1 cellular context compared by ENCODE assay signal in the genomic region with DNA sequence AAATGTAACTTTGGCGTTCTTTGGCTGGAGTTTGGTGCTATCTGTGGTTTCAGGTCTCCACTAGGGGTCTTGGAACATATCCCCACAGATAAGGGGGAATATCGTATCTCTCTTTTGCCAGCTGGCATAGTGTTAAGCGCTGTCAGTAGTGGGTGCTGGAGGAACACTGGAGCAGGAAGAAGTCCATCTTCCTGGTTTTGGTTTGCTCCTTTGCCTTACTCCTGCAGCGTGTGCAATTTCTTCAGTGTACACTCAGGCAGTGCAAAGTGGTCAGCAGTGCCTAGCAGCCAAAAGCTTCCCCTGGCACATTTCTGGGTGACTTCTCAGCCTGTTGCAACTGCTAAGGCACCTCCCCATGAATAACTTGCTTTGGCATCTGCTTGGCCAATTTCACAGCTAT.
TF ChIP-seq lines count a peak whose summit lies in the region.

No MANE protein-coding gene starts in this region.

TF ChIP-seq in HepG2, 621 proteins besides CTCF, POLR2A, EP300 and RAD21:
- peak; percentile 8; the same call in 1 of the 2 replicates for TF ChIP-seq STAG1 (CRISPR knock-in tag; IDR thresholded peaks at IDR 0.05)
- no peak for TF ChIP-seq AGO2 (optimal IDR thresholded peaks at IDR 0.05; ENCODE audit: low read depth, low read length)
- no peak for TF ChIP-seq CREM (IDR thresholded peaks at IDR 0.05)
- TF ChIP-seq CREM (CRISPR knock-in tag; IDR thresholded peaks at IDR 0.05) = no peak
- no peak for TF ChIP-seq RCOR2 (CRISPR knock-in tag; IDR thresholded peaks at IDR 0.05)
- TF ChIP-seq, protein P1, sequence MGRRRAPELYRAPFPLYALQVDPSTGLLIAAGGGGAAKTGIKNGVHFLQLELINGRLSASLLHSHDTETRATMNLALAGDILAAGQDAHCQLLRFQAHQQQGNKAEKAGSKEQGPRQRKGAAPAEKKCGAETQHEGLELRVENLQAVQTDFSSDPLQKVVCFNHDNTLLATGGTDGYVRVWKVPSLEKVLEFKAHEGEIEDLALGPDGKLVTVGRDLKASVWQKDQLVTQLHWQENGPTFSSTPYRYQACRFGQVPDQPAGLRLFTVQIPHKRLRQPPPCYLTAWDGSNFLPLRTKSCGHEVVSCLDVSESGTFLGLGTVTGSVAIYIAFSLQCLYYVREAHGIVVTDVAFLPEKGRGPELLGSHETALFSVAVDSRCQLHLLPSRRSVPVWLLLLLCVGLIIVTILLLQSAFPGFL (CRISPR knock-in tag; IDR thresholded peaks at IDR 0.05) = no peak
- TF ChIP-seq, protein P2, sequence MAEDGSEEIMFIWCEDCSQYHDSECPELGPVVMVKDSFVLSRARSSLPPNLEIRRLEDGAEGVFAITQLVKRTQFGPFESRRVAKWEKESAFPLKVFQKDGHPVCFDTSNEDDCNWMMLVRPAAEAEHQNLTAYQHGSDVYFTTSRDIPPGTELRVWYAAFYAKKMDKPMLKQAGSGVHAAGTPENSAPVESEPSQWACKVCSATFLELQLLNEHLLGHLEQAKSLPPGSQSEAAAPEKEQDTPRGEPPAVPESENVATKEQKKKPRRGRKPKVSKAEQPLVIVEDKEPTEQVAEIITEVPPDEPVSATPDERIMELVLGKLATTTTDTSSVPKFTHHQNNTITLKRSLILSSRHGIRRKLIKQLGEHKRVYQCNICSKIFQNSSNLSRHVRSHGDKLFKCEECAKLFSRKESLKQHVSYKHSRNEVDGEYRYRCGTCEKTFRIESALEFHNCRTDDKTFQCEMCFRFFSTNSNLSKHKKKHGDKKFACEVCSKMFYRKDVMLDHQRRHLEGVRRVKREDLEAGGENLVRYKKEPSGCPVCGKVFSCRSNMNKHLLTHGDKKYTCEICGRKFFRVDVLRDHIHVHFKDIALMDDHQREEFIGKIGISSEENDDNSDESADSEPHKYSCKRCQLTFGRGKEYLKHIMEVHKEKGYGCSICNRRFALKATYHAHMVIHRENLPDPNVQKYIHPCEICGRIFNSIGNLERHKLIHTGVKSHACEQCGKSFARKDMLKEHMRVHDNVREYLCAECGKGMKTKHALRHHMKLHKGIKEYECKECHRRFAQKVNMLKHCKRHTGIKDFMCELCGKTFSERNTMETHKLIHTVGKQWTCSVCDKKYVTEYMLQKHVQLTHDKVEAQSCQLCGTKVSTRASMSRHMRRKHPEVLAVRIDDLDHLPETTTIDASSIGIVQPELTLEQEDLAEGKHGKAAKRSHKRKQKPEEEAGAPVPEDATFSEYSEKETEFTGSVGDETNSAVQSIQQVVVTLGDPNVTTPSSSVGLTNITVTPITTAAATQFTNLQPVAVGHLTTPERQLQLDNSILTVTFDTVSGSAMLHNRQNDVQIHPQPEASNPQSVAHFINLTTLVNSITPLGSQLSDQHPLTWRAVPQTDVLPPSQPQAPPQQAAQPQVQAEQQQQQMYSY (CRISPR knock-in tag; IDR thresholded peaks at IDR 0.05) = peak; percentile 94
- TF ChIP-seq FOXM1 (CRISPR knock-in tag; IDR thresholded peaks at IDR 0.05) = 0 out of 2 replicates have a peak, but pooled peaks have one; percentile 35
